Comparison of ENCODE assay signal across 27 cellular contexts in genomic region chr14:99513183-99513694, GRCh38. TPM values are rescaled to one million over a fixed set of nuclear protein-coding genes. Genes with fewer than 3 reads are reported as not detected.
DNase-seq lines count a peak whose midpoint lies in the region; ATAC-seq and TF ChIP-seq lines count a peak whose summit lies in the region.
"Had no signal": no experiment of that assay in that cellular context is flagged by ENCODE, and none has a peak within 500 bp of the region (broad histone marks: within the 10 kb centered on the region; RNA-seq: fewer than 3 reads in every experiment).

No MANE protein-coding gene starts in this region.

- peaks cover 0 to 3% of the 10 kb centered on the region in 2 donors for H3K4me1 Mint-ChIP-seq in natural killer cell treated with Interleukin-12 subunit alpha and Interleukin-12 subunit beta and Interleukin-15 and Interleukin-18, amount 100 ng/mL, for 72 hours (ENCODE audit: low read depth in 2 of 2)

- H3K9me3 ChIP-seq in heart right ventricle (no peaks in the 10 kb centered on the region), colonic mucosa (no peaks in the 10 kb centered on the region), SJCRH30 (replicated peaks) (no peaks in the 10 kb centered on the region)
- H3K9me3 ChIP-seq: adrenal gland, left ventricle myocardium inferior, tibial artery had no signal

- TF ChIP-seq CTCF in heart right ventricle (IDR thresholded peaks at IDR 0.05) = no peak
- TF ChIP-seq CTCF in colonic mucosa (IDR thresholded peaks at IDR 0.05) = no peak

- intact Hi-C loops in cardiac septum (cut with DNase I) (no loop called here), heart right ventricle (cut with DNase I) (loop anchor here in 2 of 10 donors (10.0 kb wide), 1 partner anchor 372 kb away; no protein-coding TSS in a partner anchor), colonic mucosa (cut with DNase I) (loop anchor here (10.0 kb wide), 1 partner anchor 372 kb away; no protein-coding TSS in a partner anchor)

- H3K4me1 ChIP-seq in heart right ventricle (peaks cover 0 to 22% (median 3%) of the 10 kb centered on the region in 9 donors), colonic mucosa (no peaks in the 10 kb centered on the region), SJCRH30 (no peaks in the 10 kb centered on the region)

- no peaks in the 10 kb centered on the region for H3K9me3 Mint-ChIP-seq in natural killer cell treated with Interleukin-12 subunit alpha and Interleukin-12 subunit beta and Interleukin-15 and Interleukin-18, amount 100 ng/mL, for 72 hours
- H3K9me3 Mint-ChIP-seq: neural crest cell; stimulated activated naive B cell treated with anti-CD40 and anti-IgM and Interleukin-4, amounts not matched to agents 10 μg/mL and 1 μg/mL and 100 μg/mL, for 72 hours; T-helper 2 cell treated with Interferon-gamma antibody and Interleukin-4, amounts not matched to agents 5 μg/mL and 100 μg/mL, for 36 hours had no signal

- H3K27ac ChIP-seq in heart right ventricle (no peak overlapping the region), colonic mucosa (no peak overlapping the region), SJCRH30 (no peak overlapping the region)
- H3K27ac ChIP-seq: adrenal gland, left ventricle myocardium inferior, tibial artery, WERI-Rb-1 had no signal

- H3K4me3 ChIP-seq in heart right ventricle = no peak overlapping the region
- no peak overlapping the region for H3K4me3 ChIP-seq in colonic mucosa
- H3K4me3 ChIP-seq in SJCRH30 = no peak overlapping the region
- H3K4me3 ChIP-seq: adrenal gland, left ventricle myocardium inferior, skin epidermis, tibial artery had no signal

- ATAC-seq in heart right ventricle (no peak), esophagus mucosa (no peak)
- ATAC-seq in natural killer cell treated with Interleukin-12 subunit alpha and Interleukin-12 subunit beta and Interleukin-15 and Interleukin-18, amount 100 ng/mL, for 72 hours = no peak
- ATAC-seq: SK-N-SH treated with all-trans-retinoic acid at 6 μM for 48 hours had no signal

- WGBS in heart right ventricle, 2 donors = 90 to 94% methylated on average over 15 of the region's 15 CpGs

- peak; percentile 70 for DNase-seq in cardiac septum (ENCODE audit: low spot score)
- no peak for DNase-seq in heart right ventricle
- DNase-seq in colonic mucosa = peak; percentile 13
- peak; percentile 51 for DNase-seq in natural killer cell treated with Interleukin-12 subunit alpha and Interleukin-12 subunit beta and Interleukin-15 and Interleukin-18, amount 100 ng/mL, for 72 hours (ENCODE audit: low spot score)
- peak; percentile 44 for DNase-seq in ureter (ENCODE audit: low spot score)
- no peak for DNase-seq in KG1 (lab: John Stamatoyannopoulos, UW)
- no peak for DNase-seq in SJCRH30
- DNase-seq: activated CD4-positive, alpha-beta T cell treated with anti-CD3 and anti-CD28 coated beads, Interleukin-2, amount 50 U/mL, for 4 hours; activated gamma-delta T cell treated with Interleukin-2 at 50 U/mL for 16 hours; C1 segment of cervical spinal cord; Calu3; glutamatergic neuron; H7; left ventricle myocardium inferior; MM.1S; NCI-H1436; RPMI8226; stimulated activated naive B cell treated with anti-CD40 and anti-IgM and Interleukin-4, amounts not matched to agents 10 μg/mL and 1 μg/mL and 100 μg/mL, for 72 hours had no signal

- peaks cover 0 to 80% (median 13%) of the 10 kb centered on the region in 9 donors for H3K36me3 ChIP-seq in heart right ventricle
- peaks cover 3% of the 10 kb centered on the region for H3K36me3 ChIP-seq in colonic mucosa
- no peaks in the 10 kb centered on the region for H3K36me3 ChIP-seq in SJCRH30

- H3K27me3 Mint-ChIP-seq in natural killer cell treated with Interleukin-12 subunit alpha and Interleukin-12 subunit beta and Interleukin-15 and Interleukin-18, amount 100 ng/mL, for 72 hours = no peaks in the 10 kb centered on the region
- H3K27me3 Mint-ChIP-seq: progenitor cell of endocrine pancreas; stimulated activated naive B cell treated with anti-CD40 and anti-IgM and Interleukin-4, amounts not matched to agents 10 μg/mL and 1 μg/mL and 100 μg/mL, for 72 hours had no signal

- no peak overlapping the region for H3K9ac ChIP-seq in colonic mucosa (ENCODE audit: low read depth in 2 of 2, low read length in 2 of 2)

- no peak overlapping the region for H3K4me3 Mint-ChIP-seq in natural killer cell treated with Interleukin-12 subunit alpha and Interleukin-12 subunit beta and Interleukin-15 and Interleukin-18, amount 100 ng/mL, for 72 hours
- H3K4me3 Mint-ChIP-seq: neural crest cell; stimulated activated naive B cell treated with anti-CD40 and anti-IgM and Interleukin-4, amounts not matched to agents 10 μg/mL and 1 μg/mL and 100 μg/mL, for 72 hours; T-helper 2 cell treated with Interferon-gamma antibody and Interleukin-4, amounts not matched to agents 5 μg/mL and 100 μg/mL, for 36 hours had no signal

- H3K36me3 Mint-ChIP-seq in natural killer cell treated with Interleukin-12 subunit alpha and Interleukin-12 subunit beta and Interleukin-15 and Interleukin-18, amount 100 ng/mL, for 72 hours = no peaks in the 10 kb centered on the region

- H3K27ac Mint-ChIP-seq in natural killer cell treated with Interleukin-12 subunit alpha and Interleukin-12 subunit beta and Interleukin-15 and Interleukin-18, amount 100 ng/mL, for 72 hours = no peak overlapping the region
- H3K27ac Mint-ChIP-seq: progenitor cell of endocrine pancreas; T-helper 2 cell treated with Interferon-gamma antibody and Interleukin-4, amounts not matched to agents 5 μg/mL and 100 μg/mL, for 36 hours had no signal

- H3K27me3 ChIP-seq in heart right ventricle = no peaks in the 10 kb centered on the region
- H3K27me3 ChIP-seq in colonic mucosa = no peaks in the 10 kb centered on the region
- H3K27me3 ChIP-seq in SJCRH30 = no peaks in the 10 kb centered on the region
- H3K27me3 ChIP-seq: adrenal gland, tibial artery had no signal

RNA-seq across cellular contexts. Expression of gene CCNK, which starts 32.0 kb away (rescaled TPM):
- 31.2 TPM for total RNA-seq in cardiac septum
- 10 to 100 TPM; 28.0 to 41.0 (median 31.9) TPM for total RNA-seq in heart right ventricle
- polyA plus RNA-seq in heart right ventricle = 10 to 100 TPM; 10.9 to 11.4 TPM
- total RNA-seq in colonic mucosa = 10 to 100 TPM; 65.8 to 67.7 TPM
- 100 to 1,000 TPM in 1 of 2 donors, 10 to 100 TPM in 1; 78.6 to 105 TPM for total RNA-seq in natural killer cell treated with Interleukin-12 subunit alpha and Interleukin-12 subunit beta and Interleukin-15 and Interleukin-18, amount 100 ng/mL, for 72 hours
- 62.5 TPM for total RNA-seq in ureter
- total RNA-seq in esophagus mucosa = 37.1 TPM
- 17.5 and 18.6 TPM in 2 replicates for total RNA-seq in SJCRH30 (2014; rRNA removed; shearing (Covaris generic))

RNA-seq across cellular contexts. Expression of gene SETD3, which starts 32.6 kb away (rescaled TPM):
- total RNA-seq in cardiac septum (135 TPM), heart right ventricle (100 to 1,000 TPM in 8 of 10 donors, 10 to 100 TPM in 2; 89.6 to 129 (median 107) TPM), colonic mucosa (10 to 100 TPM; 60.0 to 69.4 TPM), ureter (67.7 TPM), esophagus mucosa (29.9 TPM)
- polyA plus RNA-seq in heart right ventricle = 10 to 100 TPM; 35.0 to 59.9 TPM
- 10 to 100 TPM; 80.6 to 96.7 TPM for total RNA-seq in natural killer cell treated with Interleukin-12 subunit alpha and Interleukin-12 subunit beta and Interleukin-15 and Interleukin-18, amount 100 ng/mL, for 72 hours
- total RNA-seq in SJCRH30 (2014; rRNA removed; shearing (Covaris generic)) = 72.6 and 79.4 TPM in 2 replicates

Comparison
In these comparisons a context has a peak if more than half of its experiments do, and no peak if none do; other contexts are left out.
1. DNase-seq: peak in cardiac septum (single experiment), colonic mucosa (single experiment), natural killer cell treated with Interleukin-12 subunit alpha and Interleukin-12 subunit beta and Interleukin-15 and Interleukin-18, amount 100 ng/mL, for 72 hours (single experiment) and ureter (single experiment); none in heart right ventricle (0 of 2), KG1 (single experiment) and SJCRH30 (0 of 2).